In genomic region chr15:55196458-55197361, GRCh38 we compare ENCODE assay signal across 8 cellular contexts. TPM values are rescaled to one million over a fixed set of nuclear protein-coding genes. Genes with fewer than 3 reads are reported as not detected.
DNase-seq lines count a peak whose midpoint lies in the region; ATAC-seq and TF ChIP-seq lines count a peak whose summit lies in the region.

RSL24D1 (minus strand) TSS chr15:55196941; CDS start chr15:55196890, 51 bp downstream.

- ATAC-seq in natural killer cell treated with Interleukin-12 subunit alpha and Interleukin-12 subunit beta and Interleukin-15 and Interleukin-18, amount 100 ng/mL, for 72 hours: peak; percentile 99 to 100
- ATAC-seq in stimulated activated naive CD8-positive, alpha-beta T cell treated with anti-CD3 and anti-CD28 coated beads, Interleukin-15, Interleukin-2, amounts not matched to agents 100 U/mL and 50 U/mL, for 24 hours: peak; percentile 99

- POLR2A ChIA-PET in RWPE1 (lab: Yijun Ruan, JAX; ENCODE audit: low non-redundant PET): interaction anchor here (0.6 to 0.7 kb wide), 4 partner anchors 20 to 38 kb away, joined by 3 to 5 read pairs (median 3); no protein-coding TSS in a partner anchor

- CTCF ChIA-PET in RWPE1 (lab: Yijun Ruan, JAX): interaction anchor here (0.6 to 1.4 kb wide), 6 partner anchors 13 to 1770 kb away, joined by 3 to 5 read pairs (median 4); partner anchors contain the start of genes PIGB and PIGBOS1

- peak; percentile 60 for TF ChIP-seq CTCF in LNCaP clone FGC (IDR thresholded peaks at IDR 0.05; ENCODE audit: control insufficient read depth, extremely low read depth, insufficient read depth)
- TF ChIP-seq CTCF in RWPE1 (conservative IDR thresholded peaks at IDR 0.05; ENCODE audit: low read depth): peak; percentile 70
- TF ChIP-seq CTCF in fibroblast of pulmonary artery (IDR thresholded peaks at IDR 0.05; ENCODE audit: low read length, missing control alignments): peak; percentile 49

- H3K4me1 Mint-ChIP-seq in activated T-helper 2 cell treated with anti-CD3 and anti-CD28 coated beads, Interferon-gamma antibody, Interleukin-2, Interleukin-4, amounts not matched to agents 10 μg/mL and 5 μg/mL and 100 μg/mL, durations not matched to agents 14 hours and 24 hours and 36 hours (ENCODE audit: low read depth): peaks cover 20% of the 10 kb centered on the region
- H3K4me1 Mint-ChIP-seq in natural killer cell treated with Interleukin-12 subunit alpha and Interleukin-12 subunit beta and Interleukin-15 and Interleukin-18, amount 100 ng/mL, for 72 hours (ENCODE audit: low read depth in 2 of 2): peaks cover 6 to 12% of the 10 kb centered on the region in 2 donors

- H3K4me3 Mint-ChIP-seq in activated T-helper 2 cell treated with anti-CD3 and anti-CD28 coated beads, Interferon-gamma antibody, Interleukin-2, Interleukin-4, amounts not matched to agents 10 μg/mL and 5 μg/mL and 100 μg/mL, durations not matched to agents 14 hours and 24 hours and 36 hours (ENCODE audit: low read depth): no peak within 1 kb of the TSS
- H3K4me3 Mint-ChIP-seq in natural killer cell treated with Interleukin-12 subunit alpha and Interleukin-12 subunit beta and Interleukin-15 and Interleukin-18, amount 100 ng/mL, for 72 hours: no peak within 1 kb of the TSS

- peak within 1 kb of the TSS; percentile 88 for H3K27ac ChIP-seq in RWPE1

- no peaks in the 10 kb centered on the region for H3K27me3 Mint-ChIP-seq in activated T-helper 2 cell treated with anti-CD3 and anti-CD28 coated beads, Interferon-gamma antibody, Interleukin-2, Interleukin-4, amounts not matched to agents 10 μg/mL and 5 μg/mL and 100 μg/mL, durations not matched to agents 14 hours and 24 hours and 36 hours (ENCODE audit: low read depth)
- H3K27me3 Mint-ChIP-seq in natural killer cell treated with Interleukin-12 subunit alpha and Interleukin-12 subunit beta and Interleukin-15 and Interleukin-18, amount 100 ng/mL, for 72 hours: no peaks in the 10 kb centered on the region

- intact Hi-C loops in activated T-helper 2 cell treated with anti-CD3 and anti-CD28 coated beads, Interferon-gamma antibody, Interleukin-2, Interleukin-4, amounts not matched to agents 10 μg/mL and 5 μg/mL and 100 μg/mL, durations not matched to agents 14 hours and 24 hours and 36 hours (cut with micrococcal nuclease): loop anchor here (1.0 to 2.0 kb wide), 4 partner anchors 22 to 212 kb away; partner anchors contain the start of genes CCPG1, PIERCE2, PIGB and PIGBOS1

- DNase-seq in ELR (ENCODE audit: low read depth) (peak; percentile 98), H4 (ENCODE audit: low spot score) (peak; percentile 99), LNCaP clone FGC (ENCODE audit: low read depth) (peak; percentile 98), RWPE1 (ENCODE audit: low spot score) (peak; percentile 95), fibroblast of pulmonary artery (ENCODE audit: low read depth) (peak; percentile 99)
- DNase-seq in activated T-helper 2 cell treated with anti-CD3 and anti-CD28 coated beads, Interferon-gamma antibody, Interleukin-2, Interleukin-4, amounts not matched to agents 10 μg/mL and 5 μg/mL and 100 μg/mL, durations not matched to agents 14 hours and 24 hours and 36 hours (ENCODE audit: low spot score): peak; percentile 95
- peak; percentile 97 for DNase-seq in natural killer cell treated with Interleukin-12 subunit alpha and Interleukin-12 subunit beta and Interleukin-15 and Interleukin-18, amount 100 ng/mL, for 72 hours (ENCODE audit: low spot score)
- DNase-seq in stimulated activated naive CD8-positive, alpha-beta T cell treated with anti-CD3 and anti-CD28 coated beads, Interleukin-15, Interleukin-2, amounts not matched to agents 100 U/mL and 50 U/mL, for 24 hours: peak; percentile 93

- peaks cover 32% of the 10 kb centered on the region for H3K36me3 Mint-ChIP-seq in activated T-helper 2 cell treated with anti-CD3 and anti-CD28 coated beads, Interferon-gamma antibody, Interleukin-2, Interleukin-4, amounts not matched to agents 10 μg/mL and 5 μg/mL and 100 μg/mL, durations not matched to agents 14 hours and 24 hours and 36 hours (ENCODE audit: low read depth)
- peaks cover 22% of the 10 kb centered on the region for H3K36me3 Mint-ChIP-seq in natural killer cell treated with Interleukin-12 subunit alpha and Interleukin-12 subunit beta and Interleukin-15 and Interleukin-18, amount 100 ng/mL, for 72 hours

- H3K9me3 Mint-ChIP-seq in activated T-helper 2 cell treated with anti-CD3 and anti-CD28 coated beads, Interferon-gamma antibody, Interleukin-2, Interleukin-4, amounts not matched to agents 10 μg/mL and 5 μg/mL and 100 μg/mL, durations not matched to agents 14 hours and 24 hours and 36 hours: peaks cover 11% of the 10 kb centered on the region
- H3K9me3 Mint-ChIP-seq in natural killer cell treated with Interleukin-12 subunit alpha and Interleukin-12 subunit beta and Interleukin-15 and Interleukin-18, amount 100 ng/mL, for 72 hours: no peaks in the 10 kb centered on the region

- H3K27ac Mint-ChIP-seq in activated T-helper 2 cell treated with anti-CD3 and anti-CD28 coated beads, Interferon-gamma antibody, Interleukin-2, Interleukin-4, amounts not matched to agents 10 μg/mL and 5 μg/mL and 100 μg/mL, durations not matched to agents 14 hours and 24 hours and 36 hours: no peak within 1 kb of the TSS
- H3K27ac Mint-ChIP-seq in natural killer cell treated with Interleukin-12 subunit alpha and Interleukin-12 subunit beta and Interleukin-15 and Interleukin-18, amount 100 ng/mL, for 72 hours: no peak within 1 kb of the TSS

- H3K4me3 ChIP-seq in LNCaP clone FGC (ENCODE audit: low read depth, low read length): peak within 1 kb of the TSS; percentile 93
- H3K4me3 ChIP-seq in fibroblast of pulmonary artery (replicated peaks; ENCODE audit: low read depth, low read length): peak within 1 kb of the TSS; percentile 83

RNA-seq across cellular contexts. Expression of gene RSL24D1, which starts in this region (rescaled TPM):
- total RNA-seq in H4 (2014; rRNA removed; shearing (Covaris generic)): 125 and 145 TPM in 2 replicates
- 94.0 and 97.0 TPM in 2 replicates for total RNA-seq in activated T-helper 2 cell treated with anti-CD3 and anti-CD28 coated beads, Interferon-gamma antibody, Interleukin-2, Interleukin-4, amounts not matched to agents 10 μg/mL and 5 μg/mL and 100 μg/mL, durations not matched to agents 14 hours and 24 hours and 36 hours
- 10 to 100 TPM; 76.0 to 76.1 TPM for total RNA-seq in natural killer cell treated with Interleukin-12 subunit alpha and Interleukin-12 subunit beta and Interleukin-15 and Interleukin-18, amount 100 ng/mL, for 72 hours

Comparison
In these comparisons a context has a peak if more than half of its experiments do, and no peak if none do; other contexts are left out.
1. Peak in every context shown above with its lines: DNase-seq, ATAC-seq, H3K4me3 ChIP-seq and H3K27ac ChIP-seq.